1 cellular context compared by ENCODE assay signal in the genomic region with DNA sequence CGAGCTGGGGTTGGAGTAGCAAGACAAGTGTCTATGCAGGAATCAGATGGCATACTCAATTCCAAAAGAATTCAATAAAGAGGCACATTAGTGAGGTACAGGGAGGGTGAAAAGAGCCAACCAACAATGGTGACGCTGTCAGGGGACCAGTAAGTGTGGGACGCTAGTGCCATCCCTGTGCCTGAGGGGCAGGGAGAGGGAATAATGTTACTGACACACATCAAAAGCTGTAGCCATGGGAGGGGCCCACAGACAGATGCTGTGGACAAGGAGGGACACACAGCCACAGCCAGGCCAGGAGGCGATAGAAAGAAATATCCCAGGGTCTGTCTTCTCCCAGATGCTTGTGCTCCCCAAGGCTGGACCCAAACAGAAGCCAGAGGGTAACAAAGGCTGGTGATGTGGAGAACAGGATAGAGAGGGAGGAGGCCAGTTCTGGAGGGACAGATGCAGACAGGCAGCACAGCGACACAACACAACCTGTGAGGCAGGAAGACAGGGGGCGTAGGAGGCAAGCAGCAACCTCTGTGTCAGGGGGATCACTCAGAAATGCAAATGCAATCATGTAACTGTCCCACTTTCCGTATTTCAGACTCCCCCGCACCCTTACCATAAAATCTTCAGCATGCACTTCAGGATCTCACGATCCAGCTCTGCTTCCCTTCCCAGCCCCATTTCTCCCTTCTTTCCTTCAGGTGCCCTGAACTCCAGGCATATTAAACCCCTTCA.
TF ChIP-seq lines count a peak whose summit lies in the region.

No MANE protein-coding gene starts in this region.

TF ChIP-seq in H1, 55 proteins besides CTCF, POLR2A, EP300 and RAD21 (continued from another document):
- TF ChIP-seq, protein P1, sequence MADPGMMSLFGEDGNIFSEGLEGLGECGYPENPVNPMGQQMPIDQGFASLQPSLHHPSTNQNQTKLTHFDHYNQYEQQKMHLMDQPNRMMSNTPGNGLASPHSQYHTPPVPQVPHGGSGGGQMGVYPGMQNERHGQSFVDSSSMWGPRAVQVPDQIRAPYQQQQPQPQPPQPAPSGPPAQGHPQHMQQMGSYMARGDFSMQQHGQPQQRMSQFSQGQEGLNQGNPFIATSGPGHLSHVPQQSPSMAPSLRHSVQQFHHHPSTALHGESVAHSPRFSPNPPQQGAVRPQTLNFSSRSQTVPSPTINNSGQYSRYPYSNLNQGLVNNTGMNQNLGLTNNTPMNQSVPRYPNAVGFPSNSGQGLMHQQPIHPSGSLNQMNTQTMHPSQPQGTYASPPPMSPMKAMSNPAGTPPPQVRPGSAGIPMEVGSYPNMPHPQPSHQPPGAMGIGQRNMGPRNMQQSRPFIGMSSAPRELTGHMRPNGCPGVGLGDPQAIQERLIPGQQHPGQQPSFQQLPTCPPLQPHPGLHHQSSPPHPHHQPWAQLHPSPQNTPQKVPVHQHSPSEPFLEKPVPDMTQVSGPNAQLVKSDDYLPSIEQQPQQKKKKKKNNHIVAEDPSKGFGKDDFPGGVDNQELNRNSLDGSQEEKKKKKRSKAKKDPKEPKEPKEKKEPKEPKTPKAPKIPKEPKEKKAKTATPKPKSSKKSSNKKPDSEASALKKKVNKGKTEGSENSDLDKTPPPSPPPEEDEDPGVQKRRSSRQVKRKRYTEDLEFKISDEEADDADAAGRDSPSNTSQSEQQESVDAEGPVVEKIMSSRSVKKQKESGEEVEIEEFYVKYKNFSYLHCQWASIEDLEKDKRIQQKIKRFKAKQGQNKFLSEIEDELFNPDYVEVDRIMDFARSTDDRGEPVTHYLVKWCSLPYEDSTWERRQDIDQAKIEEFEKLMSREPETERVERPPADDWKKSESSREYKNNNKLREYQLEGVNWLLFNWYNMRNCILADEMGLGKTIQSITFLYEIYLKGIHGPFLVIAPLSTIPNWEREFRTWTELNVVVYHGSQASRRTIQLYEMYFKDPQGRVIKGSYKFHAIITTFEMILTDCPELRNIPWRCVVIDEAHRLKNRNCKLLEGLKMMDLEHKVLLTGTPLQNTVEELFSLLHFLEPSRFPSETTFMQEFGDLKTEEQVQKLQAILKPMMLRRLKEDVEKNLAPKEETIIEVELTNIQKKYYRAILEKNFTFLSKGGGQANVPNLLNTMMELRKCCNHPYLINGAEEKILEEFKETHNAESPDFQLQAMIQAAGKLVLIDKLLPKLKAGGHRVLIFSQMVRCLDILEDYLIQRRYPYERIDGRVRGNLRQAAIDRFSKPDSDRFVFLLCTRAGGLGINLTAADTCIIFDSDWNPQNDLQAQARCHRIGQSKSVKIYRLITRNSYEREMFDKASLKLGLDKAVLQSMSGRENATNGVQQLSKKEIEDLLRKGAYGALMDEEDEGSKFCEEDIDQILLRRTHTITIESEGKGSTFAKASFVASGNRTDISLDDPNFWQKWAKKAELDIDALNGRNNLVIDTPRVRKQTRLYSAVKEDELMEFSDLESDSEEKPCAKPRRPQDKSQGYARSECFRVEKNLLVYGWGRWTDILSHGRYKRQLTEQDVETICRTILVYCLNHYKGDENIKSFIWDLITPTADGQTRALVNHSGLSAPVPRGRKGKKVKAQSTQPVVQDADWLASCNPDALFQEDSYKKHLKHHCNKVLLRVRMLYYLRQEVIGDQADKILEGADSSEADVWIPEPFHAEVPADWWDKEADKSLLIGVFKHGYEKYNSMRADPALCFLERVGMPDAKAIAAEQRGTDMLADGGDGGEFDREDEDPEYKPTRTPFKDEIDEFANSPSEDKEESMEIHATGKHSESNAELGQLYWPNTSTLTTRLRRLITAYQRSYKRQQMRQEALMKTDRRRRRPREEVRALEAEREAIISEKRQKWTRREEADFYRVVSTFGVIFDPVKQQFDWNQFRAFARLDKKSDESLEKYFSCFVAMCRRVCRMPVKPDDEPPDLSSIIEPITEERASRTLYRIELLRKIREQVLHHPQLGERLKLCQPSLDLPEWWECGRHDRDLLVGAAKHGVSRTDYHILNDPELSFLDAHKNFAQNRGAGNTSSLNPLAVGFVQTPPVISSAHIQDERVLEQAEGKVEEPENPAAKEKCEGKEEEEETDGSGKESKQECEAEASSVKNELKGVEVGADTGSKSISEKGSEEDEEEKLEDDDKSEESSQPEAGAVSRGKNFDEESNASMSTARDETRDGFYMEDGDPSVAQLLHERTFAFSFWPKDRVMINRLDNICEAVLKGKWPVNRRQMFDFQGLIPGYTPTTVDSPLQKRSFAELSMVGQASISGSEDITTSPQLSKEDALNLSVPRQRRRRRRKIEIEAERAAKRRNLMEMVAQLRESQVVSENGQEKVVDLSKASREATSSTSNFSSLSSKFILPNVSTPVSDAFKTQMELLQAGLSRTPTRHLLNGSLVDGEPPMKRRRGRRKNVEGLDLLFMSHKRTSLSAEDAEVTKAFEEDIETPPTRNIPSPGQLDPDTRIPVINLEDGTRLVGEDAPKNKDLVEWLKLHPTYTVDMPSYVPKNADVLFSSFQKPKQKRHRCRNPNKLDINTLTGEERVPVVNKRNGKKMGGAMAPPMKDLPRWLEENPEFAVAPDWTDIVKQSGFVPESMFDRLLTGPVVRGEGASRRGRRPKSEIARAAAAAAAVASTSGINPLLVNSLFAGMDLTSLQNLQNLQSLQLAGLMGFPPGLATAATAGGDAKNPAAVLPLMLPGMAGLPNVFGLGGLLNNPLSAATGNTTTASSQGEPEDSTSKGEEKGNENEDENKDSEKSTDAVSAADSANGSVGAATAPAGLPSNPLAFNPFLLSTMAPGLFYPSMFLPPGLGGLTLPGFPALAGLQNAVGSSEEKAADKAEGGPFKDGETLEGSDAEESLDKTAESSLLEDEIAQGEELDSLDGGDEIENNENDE (IDR thresholded peaks at IDR 0.05; ENCODE audit: insufficient replicate concordance, low read length), result no peak
- TF ChIP-seq KDM1A (IDR thresholded peaks at IDR 0.05; ENCODE audit: borderline replicate concordance, low read length) (no peak), SP1 (IDR thresholded peaks at IDR 0.05; ENCODE audit: low read depth, low read length) (no peak), RFX5 (IDR thresholded peaks at IDR 0.05; ENCODE audit: borderline replicate concordance, low read depth, low read length) (no peak), GTF2F1 (IDR thresholded peaks at IDR 0.05; ENCODE audit: borderline replicate concordance, low read depth, low read length) (no peak), EGR1 (IDR thresholded peaks at IDR 0.05; ENCODE audit: borderline replicate concordance, low read depth, low read length) (no peak), TAF7 (optimal IDR thresholded peaks at IDR 0.05; ENCODE audit: borderline replicate concordance, low read depth, low read length) (no peak)
- TF ChIP-seq, protein P2, sequence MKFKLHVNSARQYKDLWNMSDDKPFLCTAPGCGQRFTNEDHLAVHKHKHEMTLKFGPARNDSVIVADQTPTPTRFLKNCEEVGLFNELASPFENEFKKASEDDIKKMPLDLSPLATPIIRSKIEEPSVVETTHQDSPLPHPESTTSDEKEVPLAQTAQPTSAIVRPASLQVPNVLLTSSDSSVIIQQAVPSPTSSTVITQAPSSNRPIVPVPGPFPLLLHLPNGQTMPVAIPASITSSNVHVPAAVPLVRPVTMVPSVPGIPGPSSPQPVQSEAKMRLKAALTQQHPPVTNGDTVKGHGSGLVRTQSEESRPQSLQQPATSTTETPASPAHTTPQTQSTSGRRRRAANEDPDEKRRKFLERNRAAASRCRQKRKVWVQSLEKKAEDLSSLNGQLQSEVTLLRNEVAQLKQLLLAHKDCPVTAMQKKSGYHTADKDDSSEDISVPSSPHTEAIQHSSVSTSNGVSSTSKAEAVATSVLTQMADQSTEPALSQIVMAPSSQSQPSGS (IDR thresholded peaks at IDR 0.05; ENCODE audit: low read length), result no peak
